8 cellular contexts compared by ENCODE assay signal in genomic region chr9:129319938-129320481, GRCh38.
DNase-seq lines count a peak whose midpoint lies in the region; ATAC-seq and TF ChIP-seq lines count a peak whose summit lies in the region.

No MANE protein-coding gene starts in this region.

- no peak for TF ChIP-seq CTCF in Panc1 (IDR thresholded peaks at IDR 0.05)

- no peaks in the 10 kb centered on the region for H3K9me3 ChIP-seq in Panc1 (ENCODE audit: control insufficient read depth, insufficient read depth, low read depth, low read length)

- BruUV-seq in Panc1 (replicated peaks; lab: Mats Ljungman, UMichigan) = no TSS peak

- peak overlapping the region; percentile 10 for H3K9ac ChIP-seq in rectal smooth muscle tissue (ENCODE audit: low read length)

- in situ Hi-C loops in Panc1 (cut with HindIII; ENCODE audit: low pct_unique_long_range_greater_than_20kb, low sequenced_read_pairs) = no loop called here

- H3K36me3 ChIP-seq in Panc1 (ENCODE audit: control insufficient read depth, insufficient read depth, low read length) (no peaks in the 10 kb centered on the region), rectal smooth muscle tissue (ENCODE audit: control insufficient read depth, insufficient read depth, low read length) (no peaks in the 10 kb centered on the region)

- H3K4me1 ChIP-seq in Panc1 (ENCODE audit: control insufficient read depth, insufficient read depth, low read length) (peaks cover 7% of the 10 kb centered on the region), rectal smooth muscle tissue (ENCODE audit: control insufficient read depth, insufficient read depth, low read length) (peaks cover 11% of the 10 kb centered on the region)

- POLR2A ChIA-PET in Panc1 (lab: Charles Lee) = no interaction called here

- intact Hi-C loops in Panc1 (cut with micrococcal nuclease; ENCODE audit: unreplicated experiment) (no loop called here), Right ventricle myocardium superior (cut with DNase I) (loop anchor here (5.0 kb wide), 1 partner anchor 143 kb away; the partner anchor contains the start of gene IER5L)

- H3K4me3 ChIP-seq in Panc1 (ENCODE audit: low read depth in 2 of 2, low read length in 2 of 2) (no peak overlapping the region), rectal smooth muscle tissue (ENCODE audit: low read length) (peak overlapping the region; percentile 65)

- DNase-seq in D341Med (ENCODE audit: low spot score) = peak; percentile 16
- DNase-seq in Panc1 (ENCODE audit: low read depth, low spot score) = no peak
- peak; percentile 20 for DNase-seq in Right ventricle myocardium superior
- DNase-seq in erythroblast (lab: John Stamatoyannopoulos, UW) = no peak
- DNase-seq in cerebellar nuclear complex (lab: John Stamatoyannopoulos, UW) = no peak

- H3K27me3 ChIP-seq in Panc1 (ENCODE audit: control insufficient read depth, insufficient read depth, low read length) (no peaks in the 10 kb centered on the region), rectal smooth muscle tissue (ENCODE audit: control insufficient read depth, insufficient read depth, low read length) (no peaks in the 10 kb centered on the region)

- ATAC-seq in Panc1 = no peak
- ATAC-seq in Right ventricle myocardium superior (ENCODE audit: poor library complexity) = peak; percentile 0
- no peak for ATAC-seq in HG02571 (IDR thresholded peaks at IDR 0.05; ENCODE audit: unreplicated experiment)
- no peak for ATAC-seq in HG02885 (IDR thresholded peaks at IDR 0.05; ENCODE audit: poor library complexity, unreplicated experiment)

- H3K27ac ChIP-seq in Panc1 (ENCODE audit: low read length) = 0 out of 2 replicates have a peak overlapping the region, but pooled peaks have one; percentile 12
- peak overlapping the region; percentile 80 for H3K27ac ChIP-seq in rectal smooth muscle tissue (ENCODE audit: low read depth, low read length)

- CTCF ChIA-PET in Panc1 (lab: Charles Lee) = no interaction called here

- no peak for TF ChIP-seq POLR2A in erythroblast (IDR thresholded peaks at IDR 0.05; ENCODE audit: low read length)

Comparison
In these comparisons a context has a peak if more than half of its experiments do, and no peak if none do; other contexts are left out.
1. DNase-seq: peak in D341Med (single experiment) and Right ventricle myocardium superior (single experiment); none in Panc1 (single experiment), erythroblast (0 of 2) and cerebellar nuclear complex (0 of 2).